Comparison of ENCODE assay signal across 1 cellular context in genomic region chr6:36196049-36196879, GRCh38.
TF ChIP-seq lines count a peak whose summit lies in the region.

TSS of gene BRPF3 (plus strand) at chr6:36196744. CDS start at chr6:36200323, 3,579 bp downstream.

TF ChIP-seq in HepG2, 621 proteins besides CTCF, POLR2A, EP300 and RAD21 (continued from another document and continues in another):
- TF ChIP-seq NFKBIZ (CRISPR knock-in tag; IDR thresholded peaks at IDR 0.05) (no peak), HES4 (CRISPR knock-in tag; IDR thresholded peaks at IDR 0.05; ENCODE audit: borderline replicate concordance) (peak; percentile 48; the same call in 1 of the 2 replicates), ZNF687 (CRISPR knock-in tag; IDR thresholded peaks at IDR 0.05) (peak; percentile 83), ZNF512B (CRISPR knock-in tag; IDR thresholded peaks at IDR 0.05; ENCODE audit: borderline replicate concordance) (no peak), ZNF790 (CRISPR knock-in tag; IDR thresholded peaks at IDR 0.05; ENCODE audit: borderline replicate concordance) (no peak; the same call in 1 of the 2 replicates), ZNF513 (CRISPR knock-in tag; conservative IDR thresholded peaks at IDR 0.05) (no peak), GATAD1 (CRISPR knock-in tag; IDR thresholded peaks at IDR 0.05) (no peak; the same call in 1 of the 2 replicates), ZHX2 (IDR thresholded peaks at IDR 0.05; ENCODE audit: low read depth) (no peak), ZHX2 (CRISPR knock-in tag; IDR thresholded peaks at IDR 0.05; ENCODE audit: borderline replicate concordance) (no peak)
- TF ChIP-seq, protein P1, sequence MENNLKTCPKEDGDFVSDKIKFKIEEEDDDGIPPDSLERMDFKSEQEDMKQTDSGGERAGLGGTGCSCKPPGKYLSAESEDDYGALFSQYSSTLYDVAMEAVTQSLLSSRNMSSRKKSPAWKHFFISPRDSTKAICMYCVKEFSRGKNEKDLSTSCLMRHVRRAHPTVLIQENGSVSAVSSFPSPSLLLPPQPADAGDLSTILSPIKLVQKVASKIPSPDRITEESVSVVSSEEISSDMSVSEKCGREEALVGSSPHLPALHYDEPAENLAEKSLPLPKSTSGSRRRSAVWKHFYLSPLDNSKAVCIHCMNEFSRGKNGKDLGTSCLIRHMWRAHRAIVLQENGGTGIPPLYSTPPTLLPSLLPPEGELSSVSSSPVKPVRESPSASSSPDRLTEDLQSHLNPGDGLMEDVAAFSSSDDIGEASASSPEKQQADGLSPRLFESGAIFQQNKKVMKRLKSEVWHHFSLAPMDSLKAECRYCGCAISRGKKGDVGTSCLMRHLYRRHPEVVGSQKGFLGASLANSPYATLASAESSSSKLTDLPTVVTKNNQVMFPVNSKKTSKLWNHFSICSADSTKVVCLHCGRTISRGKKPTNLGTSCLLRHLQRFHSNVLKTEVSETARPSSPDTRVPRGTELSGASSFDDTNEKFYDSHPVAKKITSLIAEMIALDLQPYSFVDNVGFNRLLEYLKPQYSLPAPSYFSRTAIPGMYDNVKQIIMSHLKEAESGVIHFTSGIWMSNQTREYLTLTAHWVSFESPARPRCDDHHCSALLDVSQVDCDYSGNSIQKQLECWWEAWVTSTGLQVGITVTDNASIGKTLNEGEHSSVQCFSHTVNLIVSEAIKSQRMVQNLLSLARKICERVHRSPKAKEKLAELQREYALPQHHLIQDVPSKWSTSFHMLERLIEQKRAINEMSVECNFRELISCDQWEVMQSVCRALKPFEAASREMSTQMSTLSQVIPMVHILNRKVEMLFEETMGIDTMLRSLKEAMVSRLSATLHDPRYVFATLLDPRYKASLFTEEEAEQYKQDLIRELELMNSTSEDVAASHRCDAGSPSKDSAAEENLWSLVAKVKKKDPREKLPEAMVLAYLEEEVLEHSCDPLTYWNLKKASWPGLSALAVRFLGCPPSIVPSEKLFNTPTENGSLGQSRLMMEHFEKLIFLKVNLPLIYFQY (CRISPR knock-in tag; IDR thresholded peaks at IDR 0.05; ENCODE audit: borderline replicate concordance): 0 out of 2 replicates have a peak, but pooled peaks have one; percentile 33
- TF ChIP-seq, protein P2, sequence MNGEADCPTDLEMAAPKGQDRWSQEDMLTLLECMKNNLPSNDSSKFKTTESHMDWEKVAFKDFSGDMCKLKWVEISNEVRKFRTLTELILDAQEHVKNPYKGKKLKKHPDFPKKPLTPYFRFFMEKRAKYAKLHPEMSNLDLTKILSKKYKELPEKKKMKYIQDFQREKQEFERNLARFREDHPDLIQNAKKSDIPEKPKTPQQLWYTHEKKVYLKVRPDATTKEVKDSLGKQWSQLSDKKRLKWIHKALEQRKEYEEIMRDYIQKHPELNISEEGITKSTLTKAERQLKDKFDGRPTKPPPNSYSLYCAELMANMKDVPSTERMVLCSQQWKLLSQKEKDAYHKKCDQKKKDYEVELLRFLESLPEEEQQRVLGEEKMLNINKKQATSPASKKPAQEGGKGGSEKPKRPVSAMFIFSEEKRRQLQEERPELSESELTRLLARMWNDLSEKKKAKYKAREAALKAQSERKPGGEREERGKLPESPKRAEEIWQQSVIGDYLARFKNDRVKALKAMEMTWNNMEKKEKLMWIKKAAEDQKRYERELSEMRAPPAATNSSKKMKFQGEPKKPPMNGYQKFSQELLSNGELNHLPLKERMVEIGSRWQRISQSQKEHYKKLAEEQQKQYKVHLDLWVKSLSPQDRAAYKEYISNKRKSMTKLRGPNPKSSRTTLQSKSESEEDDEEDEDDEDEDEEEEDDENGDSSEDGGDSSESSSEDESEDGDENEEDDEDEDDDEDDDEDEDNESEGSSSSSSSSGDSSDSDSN (CRISPR knock-in tag; IDR thresholded peaks at IDR 0.05): peak; percentile 90
- TF ChIP-seq, protein P3, sequence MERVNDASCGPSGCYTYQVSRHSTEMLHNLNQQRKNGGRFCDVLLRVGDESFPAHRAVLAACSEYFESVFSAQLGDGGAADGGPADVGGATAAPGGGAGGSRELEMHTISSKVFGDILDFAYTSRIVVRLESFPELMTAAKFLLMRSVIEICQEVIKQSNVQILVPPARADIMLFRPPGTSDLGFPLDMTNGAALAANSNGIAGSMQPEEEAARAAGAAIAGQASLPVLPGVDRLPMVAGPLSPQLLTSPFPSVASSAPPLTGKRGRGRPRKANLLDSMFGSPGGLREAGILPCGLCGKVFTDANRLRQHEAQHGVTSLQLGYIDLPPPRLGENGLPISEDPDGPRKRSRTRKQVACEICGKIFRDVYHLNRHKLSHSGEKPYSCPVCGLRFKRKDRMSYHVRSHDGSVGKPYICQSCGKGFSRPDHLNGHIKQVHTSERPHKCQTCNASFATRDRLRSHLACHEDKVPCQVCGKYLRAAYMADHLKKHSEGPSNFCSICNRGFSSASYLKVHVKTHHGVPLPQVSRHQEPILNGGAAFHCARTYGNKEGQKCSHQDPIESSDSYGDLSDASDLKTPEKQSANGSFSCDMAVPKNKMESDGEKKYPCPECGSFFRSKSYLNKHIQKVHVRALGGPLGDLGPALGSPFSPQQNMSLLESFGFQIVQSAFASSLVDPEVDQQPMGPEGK (CRISPR knock-in tag; IDR thresholded peaks at IDR 0.05): peak; percentile 80
- TF ChIP-seq, protein P4, sequence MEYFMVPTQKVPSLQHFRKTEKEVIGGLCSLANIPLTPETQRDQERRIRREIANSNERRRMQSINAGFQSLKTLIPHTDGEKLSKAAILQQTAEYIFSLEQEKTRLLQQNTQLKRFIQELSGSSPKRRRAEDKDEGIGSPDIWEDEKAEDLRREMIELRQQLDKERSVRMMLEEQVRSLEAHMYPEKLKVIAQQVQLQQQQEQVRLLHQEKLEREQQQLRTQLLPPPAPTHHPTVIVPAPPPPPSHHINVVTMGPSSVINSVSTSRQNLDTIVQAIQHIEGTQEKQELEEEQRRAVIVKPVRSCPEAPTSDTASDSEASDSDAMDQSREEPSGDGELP (IDR thresholded peaks at IDR 0.05; ENCODE audit: borderline replicate concordance, low read depth): no peak
